Comparison of ENCODE assay signal across 8 cellular contexts in genomic region chr20:36745927-36746659, GRCh38. TPM values are rescaled to one million over a fixed set of nuclear protein-coding genes. Genes with fewer than 3 reads are reported as not detected.
DNase-seq lines count a peak whose midpoint lies in the region; ATAC-seq and TF ChIP-seq lines count a peak whose summit lies in the region.

TSS of gene NDRG3 (minus strand) at chr20:36746090. CDS start at chr20:36721735, 24,355 bp downstream.

- WGBS in right cardiac atrium, result 3% methylated on average over 62 of the region's 63 CpGs

- TF ChIP-seq POLR2A in GM15510 (IDR thresholded peaks at IDR 0.05; ENCODE audit: borderline replicate concordance, extremely low read depth, insufficient read length) (peak; percentile 64), vagina (IDR thresholded peaks at IDR 0.05) (no peak)

- H3K27me3 Mint-ChIP-seq in T-helper 17 cell, result no peaks in the 10 kb centered on the region

- H3K4me1 ChIP-seq in right cardiac atrium (ENCODE audit: control insufficient read depth, insufficient read depth, low read length), result no peaks in the 10 kb centered on the region
- peaks cover 16% of the 10 kb centered on the region for H3K4me1 ChIP-seq in vagina

- peaks cover 19% of the 10 kb centered on the region for H3K4me1 Mint-ChIP-seq in T-helper 17 cell

- H3K36me3 Mint-ChIP-seq in T-helper 17 cell (ENCODE audit: low read depth), result no peaks in the 10 kb centered on the region

- peak; percentile 88 for DNase-seq in NCI-H1694 treated with DMSO at 0.1 percent for 48 hours (lab: John Stamatoyannopoulos, UW)
- DNase-seq in T-helper 17 cell, result peak; percentile 87 to 90 (median 89)
- peak; percentile 25 to 95 (median 87) for DNase-seq in anterior cingulate cortex (lab: John Stamatoyannopoulos, UW)
- peak; percentile 95 to 98 (median 98) for DNase-seq in right cardiac atrium
- DNase-seq in putamen (ENCODE audit: low spot score), result peak; percentile 94
- DNase-seq in vagina (ENCODE audit: extremely low spot score in 2 of 2), result peak in 1 of 2 donors; percentile 90

- H3K27me3 ChIP-seq in right cardiac atrium (ENCODE audit: control insufficient read depth, insufficient read depth), result no peaks in the 10 kb centered on the region
- H3K27me3 ChIP-seq in vagina, result no peaks in the 10 kb centered on the region

- H3K27ac Mint-ChIP-seq in T-helper 17 cell, result peak within 1 kb of the TSS; percentile 84

- peak within 1 kb of the TSS; percentile 96 for H3K4me3 ChIP-seq in right cardiac atrium (ENCODE audit: low read length)
- H3K4me3 ChIP-seq in vagina, result peak within 1 kb of the TSS; percentile 61 to 91

- H3K4me3 Mint-ChIP-seq in T-helper 17 cell, result peak within 1 kb of the TSS; percentile 94

- intact Hi-C loops in right cardiac atrium (cut with DNase I) (loop anchor here in 1 of 4 donors (10.0 kb wide), 1 partner anchor 141 kb away; the partner anchor contains the start of gene RAB5IF), vagina (cut with DNase I) (no loop called here)

- H3K36me3 ChIP-seq in vagina, result no peaks in the 10 kb centered on the region

- H3K9me3 ChIP-seq in T-helper 17 cell (ENCODE audit: control insufficient read depth, low read length, poor library complexity, severe bottlenecking) (no peaks in the 10 kb centered on the region), right cardiac atrium (ENCODE audit: control insufficient read depth, low read length) (no peaks in the 10 kb centered on the region), vagina (no peaks in the 10 kb centered on the region)

- no peak for TF ChIP-seq CTCF in vagina (IDR thresholded peaks at IDR 0.05)

- ATAC-seq in HG02885 (IDR thresholded peaks at IDR 0.05; ENCODE audit: poor library complexity, unreplicated experiment), result peak; percentile 94
- ATAC-seq in T-helper 17 cell, result peak; percentile 99
- ATAC-seq in right cardiac atrium, result peak; percentile 97

- H3K27ac ChIP-seq in right cardiac atrium (ENCODE audit: low read length) (peak within 1 kb of the TSS; percentile 99), vagina (peak within 1 kb of the TSS; percentile 65)

RNA-seq across cellular contexts. Expression of gene NDRG3, which starts in this region (rescaled TPM):
- total RNA-seq in T-helper 17 cell (10 to 100 TPM; 25.5 to 26.0 TPM), right cardiac atrium (10 to 100 TPM; 28.0 to 40.7 (median 34.7) TPM), vagina (21.1 TPM)
- 25.5 TPM for polyA plus RNA-seq in right cardiac atrium
